Comparison of ENCODE assay signal across 9 cellular contexts in the genomic region with DNA sequence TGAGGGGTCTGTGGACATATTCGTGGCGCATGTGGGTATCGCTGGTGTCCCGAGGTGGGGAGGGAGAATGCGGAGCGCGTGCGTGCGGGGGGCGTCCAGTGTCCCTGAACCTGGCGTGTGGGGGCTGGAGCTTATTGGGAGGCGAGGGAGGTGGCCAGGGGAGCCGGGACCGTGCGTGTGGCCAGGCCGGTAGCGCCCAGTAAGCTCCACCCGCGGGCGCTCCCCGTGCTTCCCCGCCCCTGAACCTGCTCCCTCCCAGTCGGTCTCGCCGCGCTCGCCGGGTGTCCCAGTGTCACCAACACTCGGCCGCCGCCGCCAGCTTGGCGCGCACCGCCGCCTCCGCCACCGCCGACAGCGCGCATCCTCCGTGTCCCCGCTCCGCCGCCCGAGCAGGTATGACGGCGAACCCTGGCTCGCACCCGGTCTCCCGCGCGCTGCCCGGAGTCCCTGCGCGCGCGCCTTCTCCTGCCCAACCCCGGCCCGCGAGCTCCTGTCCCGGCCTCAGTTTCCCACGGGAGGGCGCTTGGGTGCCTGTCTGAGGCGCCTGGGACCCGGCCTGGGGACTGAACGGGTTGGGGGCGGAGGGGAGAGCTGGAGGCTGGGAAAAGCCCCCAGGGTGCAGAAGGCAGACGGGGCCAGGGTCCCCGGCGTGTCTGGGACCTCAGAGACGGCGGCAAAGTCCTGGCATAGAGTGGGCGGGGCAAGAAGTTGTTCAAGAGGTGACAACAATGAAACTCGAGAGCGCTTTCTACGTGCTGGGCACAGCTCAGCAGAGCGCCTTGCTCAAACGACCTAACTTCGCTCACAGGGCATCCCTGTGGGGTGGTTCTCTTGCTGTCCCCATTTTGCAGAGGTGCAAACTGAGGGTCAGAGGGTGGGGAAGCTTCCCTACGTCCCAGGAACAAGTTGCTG. TPM values are rescaled to one million over a fixed set of nuclear protein-coding genes. Genes with fewer than 3 reads are reported as not detected.
DNase-seq lines count a peak whose midpoint lies in the region; ATAC-seq and TF ChIP-seq lines count a peak whose summit lies in the region.
"Had no signal": no experiment of that assay in that cellular context is flagged by ENCODE, and none has a peak within 500 bp of the region (broad histone marks: within the 10 kb centered on the region; RNA-seq: fewer than 3 reads in every experiment).

A gene with protein sequence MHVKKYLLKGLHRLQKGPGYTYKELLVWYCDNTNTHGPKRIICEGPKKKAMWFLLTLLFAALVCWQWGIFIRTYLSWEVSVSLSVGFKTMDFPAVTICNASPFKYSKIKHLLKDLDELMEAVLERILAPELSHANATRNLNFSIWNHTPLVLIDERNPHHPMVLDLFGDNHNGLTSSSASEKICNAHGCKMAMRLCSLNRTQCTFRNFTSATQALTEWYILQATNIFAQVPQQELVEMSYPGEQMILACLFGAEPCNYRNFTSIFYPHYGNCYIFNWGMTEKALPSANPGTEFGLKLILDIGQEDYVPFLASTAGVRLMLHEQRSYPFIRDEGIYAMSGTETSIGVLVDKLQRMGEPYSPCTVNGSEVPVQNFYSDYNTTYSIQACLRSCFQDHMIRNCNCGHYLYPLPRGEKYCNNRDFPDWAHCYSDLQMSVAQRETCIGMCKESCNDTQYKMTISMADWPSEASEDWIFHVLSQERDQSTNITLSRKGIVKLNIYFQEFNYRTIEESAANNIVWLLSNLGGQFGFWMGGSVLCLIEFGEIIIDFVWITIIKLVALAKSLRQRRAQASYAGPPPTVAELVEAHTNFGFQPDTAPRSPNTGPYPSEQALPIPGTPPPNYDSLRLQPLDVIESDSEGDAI (plus strand): TSS at position 258 of the 912 bp plus-strand sequence. CDS start 46,298 bp downstream, outside the sequence.

- BruUV-seq in PC-3 (replicated peaks; lab: Mats Ljungman, UMichigan) = no TSS peak

- H2AFZ ChIP-seq in PC-3 (ENCODE audit: low read length) = peak within 1 kb of the TSS; percentile 92

- intact Hi-C loops in PC-3 (cut with micrococcal nuclease) (no loop called here), right cardiac atrium (cut with DNase I) (no loop called here)

- H3K9me3 ChIP-seq in PC-3 (ENCODE audit: low read length) (no peaks in the 10 kb centered on the region), right cardiac atrium (ENCODE audit: control insufficient read depth, low read length) (no peaks in the 10 kb centered on the region)

- no peaks in the 10 kb centered on the region for H3K9me2 ChIP-seq in PC-3 (replicated peaks; ENCODE audit: low read length)

- 2% methylated on average over 81 of the region's 81 CpGs for WGBS in right cardiac atrium

- H4K20me1 ChIP-seq in PC-3 (ENCODE audit: low read length) = no peaks in the 10 kb centered on the region

- POLR2A ChIA-PET in PC-3 (lab: Charles Lee; ENCODE audit: unreplicated experiment) = no interaction called here

- CTCF ChIA-PET in PC-3 (lab: Charles Lee) = interaction anchor here (0.7 to 1.1 kb wide), 2 partner anchors 28 to 132 kb away, joined by 3 to 5 read pairs; no protein-coding TSS in a partner anchor

- no peaks in the 10 kb centered on the region for H3F3A ChIP-seq in PC-3 (ENCODE audit: low read length, unreplicated experiment)

- H3K27me3 ChIP-seq in PC-3 (ENCODE audit: low read length) (no peaks in the 10 kb centered on the region), right cardiac atrium (ENCODE audit: control insufficient read depth, insufficient read depth) (peaks cover 3% of the 10 kb centered on the region)

- no peak within 1 kb of the TSS for H3K27ac ChIP-seq in PC-3 (ENCODE audit: low read length)
- H3K27ac ChIP-seq in right cardiac atrium (ENCODE audit: low read length) = no peak within 1 kb of the TSS
- H3K27ac ChIP-seq: epithelial cell of prostate had no signal

- H3K4me1 ChIP-seq in PC-3 (ENCODE audit: insufficient read depth, low read length) (peaks cover 4% of the 10 kb centered on the region; the same call in 1 of the 2 replicates), right cardiac atrium (ENCODE audit: control insufficient read depth, insufficient read depth, low read length) (no peaks in the 10 kb centered on the region)

- H3K79me2 ChIP-seq in PC-3 (ENCODE audit: low read length) = no peaks in the 10 kb centered on the region

- H3K4me3 ChIP-seq in PC-3 (ENCODE audit: low read length) (peak within 1 kb of the TSS; percentile 69), right cardiac atrium (ENCODE audit: low read length) (peak within 1 kb of the TSS; percentile 8)

- peak; percentile 59 for ATAC-seq in PC-3
- peak in 1 of 2 donors; percentile 18 for ATAC-seq in right cardiac atrium
- no peak for ATAC-seq in HG03039 (IDR thresholded peaks at IDR 0.05; ENCODE audit: unreplicated experiment)
- ATAC-seq in HG03521 (IDR thresholded peaks at IDR 0.05; ENCODE audit: unreplicated experiment) = no peak

- H3K4me2 ChIP-seq in PC-3 (ENCODE audit: low read length) = peak within 1 kb of the TSS; percentile 85

- H3K9ac ChIP-seq in PC-3 (ENCODE audit: low read length) = no peak within 1 kb of the TSS

- H3K36me3 ChIP-seq in PC-3 (ENCODE audit: low read depth, low read length) = no peaks in the 10 kb centered on the region

- peak; percentile 11 for DNase-seq in NCI-H1694 treated with DMSO at 0.1 percent for 48 hours (lab: John Stamatoyannopoulos, UW)
- DNase-seq in NCI-H1694 (lab: John Stamatoyannopoulos, UW) = no peak
- DNase-seq in PC-3 = peak; percentile 43
- DNase-seq in right cardiac atrium = no peak
- peak; percentile 24 for DNase-seq in stimulated activated CD8-positive, alpha-beta memory T cell treated with anti-CD3 and anti-CD28 coated beads, Interleukin-4, amount 100 ng/mL, for 48 hours
- no peak for DNase-seq in MV-4-11 (lab: John Stamatoyannopoulos, UW)

- TF ChIP-seq CTCF in PC-3 (conservative IDR thresholded peaks at IDR 0.05; ENCODE audit: low read depth, low read length) = peak; percentile 20; the same call in 1 of the 2 replicates

RNA-seq across cellular contexts. Expression of the gene that starts here (rescaled TPM):
- total RNA-seq in PC-3 (2014; rRNA removed) = 2.9 and 4.1 TPM in 2 replicates
- total RNA-seq in right cardiac atrium = under 1 TPM in 3 of 4 donors, not detected in 1; 0.12 to 0.17 (median 0.14) TPM
- 0.09 TPM for polyA plus RNA-seq in right cardiac atrium

Comparison
In these comparisons a context has a peak if more than half of its experiments do, and no peak if none do; other contexts are left out.
1. DNase-seq: peak in NCI-H1694 treated with DMSO at 0.1 percent for 48 hours (single experiment), PC-3 (single experiment) and stimulated activated CD8-positive, alpha-beta memory T cell treated with anti-CD3 and anti-CD28 coated beads, Interleukin-4, amount 100 ng/mL, for 48 hours (single experiment); none in NCI-H1694 (single experiment), right cardiac atrium (0 of 3) and MV-4-11 (single experiment).